In the genomic region with DNA sequence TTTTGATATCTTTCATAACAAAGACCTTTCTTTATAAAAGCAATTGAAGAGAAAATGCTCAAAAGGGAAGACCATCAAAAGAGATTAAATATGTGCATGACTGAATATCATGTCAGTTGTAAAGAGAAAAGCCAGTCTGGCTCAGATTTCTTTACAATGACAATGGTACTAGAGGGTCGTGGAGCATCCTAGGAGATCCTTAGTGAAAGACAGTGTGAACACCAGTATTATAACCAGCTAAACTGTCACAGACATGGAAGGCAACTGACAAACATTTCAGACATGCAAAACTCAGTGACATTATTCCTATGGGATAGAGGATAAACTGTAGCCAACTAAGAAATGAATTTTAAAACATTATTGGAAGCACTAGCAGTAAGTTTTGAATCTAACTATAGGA, we compare ENCODE assay signal across 28 cellular contexts.
"Had no signal": no experiment of that assay in that cellular context is flagged by ENCODE, and none has a peak within 500 bp of the region (broad histone marks: within the 10 kb centered on the region; RNA-seq: fewer than 3 reads in every experiment).

No MANE protein-coding gene starts in this region.

- H3K9me3 ChIP-seq: Peyer's patch had no signal

- ATAC-seq: activated CD8-positive, alpha-beta T cell treated with anti-CD3 and anti-CD28 coated beads for 36 hours; activated T-cell treated with anti-CD3 and anti-CD28 coated beads, Interleukin-2, amount 50 U/mL, for 72 hours; activated T-helper 17 cell treated with anti-CD3 and anti-CD28 coated beads, Interleukin-2, amount 50 U/mL, for 72 hours; PC-3 had no signal

- H3K36me3 ChIP-seq: cardiac muscle cell, Peyer's patch, WERI-Rb-1 had no signal

- DNase-seq: activated CD4-positive, alpha-beta T cell treated with anti-CD3 and anti-CD28 coated beads, Interleukin-2, amount 10 ng/mL, durations not matched to agents 24 days and 14 days; activated CD4-positive, alpha-beta T cell treated with anti-CD3 and anti-CD28 coated beads, Interleukin-2, amount 50 U/mL, for 4 hours; activated CD8-positive, alpha-beta T cell treated with anti-CD3 and anti-CD28 coated beads for 36 hours; activated naive CD4-positive, alpha-beta T cell; activated naive CD4-positive, alpha-beta T cell treated with anti-CD3 and anti-CD28 coated beads, Interleukin-2, amount 50 U/mL, for 16 hours; activated naive CD8-positive, alpha-beta T cell treated with anti-CD3 and anti-CD28 coated beads for 36 hours; activated T-cell treated with anti-CD3 and anti-CD28 coated beads, Interleukin-2, amount 50 U/mL, for 1 hour; activated T-cell treated with anti-CD3 and anti-CD28 coated beads, Interleukin-2, amount 50 U/mL, for 72 hours; amniotic stem cell; aorta; MM.1S; NCI-H1092; NCI-H1436 treated with DMSO at 0.1 percent for 48 hours; NCI-H1694 treated with DMSO at 0.1 percent for 48 hours; NCI-H2029; NCI-H510A; NCI-H526; NCI-H748 treated with DMSO at 0.1 percent for 48 hours; NK-92 treated with Interleukin-12 subunit alpha and Interleukin-12 subunit beta, amount 100 ng/mL, for 24 hours; PC-3; Peyer's patch; RPMI8226; SIG-M5; T1000; WERI-Rb-1 had no signal

- H3K4me2 ChIP-seq: KMS-11 had no signal

- H3K27me3 ChIP-seq: cardiac muscle cell, Peyer's patch had no signal

- H3K4me1 ChIP-seq: Peyer's patch had no signal

- H3K27ac ChIP-seq: cardiac muscle cell, KMS-11, Peyer's patch, WERI-Rb-1 had no signal

- H3K9ac ChIP-seq: KMS-11 had no signal

- H3K4me3 ChIP-seq: cardiac muscle cell, Peyer's patch had no signal
